In the genomic region with DNA sequence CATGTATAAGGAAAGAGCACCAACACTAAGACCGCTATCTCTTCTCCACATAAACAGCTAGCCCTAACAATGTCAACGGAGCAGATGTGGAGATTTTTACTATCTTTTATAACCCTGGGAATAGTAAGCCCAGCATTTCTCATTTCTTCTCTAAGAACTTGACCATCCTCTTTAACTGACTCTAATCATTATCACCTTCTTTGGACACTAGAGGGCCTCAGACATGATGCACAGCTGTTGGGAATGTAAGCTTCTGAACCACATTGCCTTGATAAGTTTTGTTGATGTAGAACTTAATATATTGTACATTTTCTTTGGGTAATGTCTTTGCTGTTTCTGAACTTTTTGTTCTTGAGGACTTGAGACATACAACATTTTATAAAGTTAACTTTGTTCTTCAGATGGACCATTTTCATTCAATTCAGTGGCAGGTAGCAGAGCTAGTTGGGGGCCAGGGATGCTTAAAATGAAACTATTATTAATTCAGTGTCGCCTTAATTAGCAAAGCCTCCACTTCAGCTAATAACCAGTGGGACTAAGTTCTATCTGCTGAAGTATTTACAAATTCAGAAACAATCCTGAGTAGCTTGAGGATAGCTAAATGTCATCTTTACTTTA, we compare ENCODE assay signal across 9 cellular contexts. TPM values are rescaled to one million over a fixed set of nuclear protein-coding genes. Genes with fewer than 3 reads are reported as not detected.
DNase-seq lines count a peak whose midpoint lies in the region; ATAC-seq lines count a peak whose summit lies in the region.
"Had no signal": no experiment of that assay in that cellular context is flagged by ENCODE, and none has a peak within 500 bp of the region (broad histone marks: within the 10 kb centered on the region; RNA-seq: fewer than 3 reads in every experiment).

No MANE protein-coding gene starts in this region.

- H3K27me3 ChIP-seq in right cardiac atrium (ENCODE audit: control insufficient read depth, insufficient read depth): no peaks in the 10 kb centered on the region

- POLR2A ChIA-PET in activated naive CD8-positive, alpha-beta T cell treated with anti-CD3 and anti-CD28 coated beads, Interleukin-2, amount 10 ng/mL, durations not matched to agents 7 days and 5 days (lab: Charles Lee): interaction anchor here (1.0 to 1.3 kb wide), 3 partner anchors 10 to 24 kb away, joined by 3 to 9 read pairs (median 3); a partner anchor contains a TSS

- no peaks in the 10 kb centered on the region for H3K4me1 ChIP-seq in right cardiac atrium (ENCODE audit: control insufficient read depth, insufficient read depth, low read length)

- intact Hi-C loops in right cardiac atrium (cut with DNase I): no loop called here

- H3K4me3 Mint-ChIP-seq in activated naive CD8-positive, alpha-beta T cell treated with anti-CD3 and anti-CD28 coated beads, Interleukin-2, amount 10 ng/mL, durations not matched to agents 7 days and 5 days: no peak overlapping the region
- H3K4me3 Mint-ChIP-seq in stimulated activated naive B cell treated with anti-CD40 and anti-IgM and Interleukin-4, amounts not matched to agents 10 μg/mL and 1 μg/mL and 100 μg/mL, for 72 hours: no peak overlapping the region

- H3K27ac ChIP-seq in right cardiac atrium (ENCODE audit: low read length): no peak overlapping the region

- no peak overlapping the region for H3K27ac Mint-ChIP-seq in activated naive CD8-positive, alpha-beta T cell treated with anti-CD3 and anti-CD28 coated beads, Interleukin-2, amount 10 ng/mL, durations not matched to agents 7 days and 5 days
- H3K27ac Mint-ChIP-seq in stimulated activated naive B cell treated with anti-CD40 and anti-IgM and Interleukin-4, amounts not matched to agents 10 μg/mL and 1 μg/mL and 100 μg/mL, for 72 hours: no peak overlapping the region

- no peaks in the 10 kb centered on the region for H3K9me3 Mint-ChIP-seq in activated naive CD8-positive, alpha-beta T cell treated with anti-CD3 and anti-CD28 coated beads, Interleukin-2, amount 10 ng/mL, durations not matched to agents 7 days and 5 days
- H3K9me3 Mint-ChIP-seq in stimulated activated naive B cell treated with anti-CD40 and anti-IgM and Interleukin-4, amounts not matched to agents 10 μg/mL and 1 μg/mL and 100 μg/mL, for 72 hours: no peaks in the 10 kb centered on the region

- H3K4me1 Mint-ChIP-seq in activated naive CD8-positive, alpha-beta T cell treated with anti-CD3 and anti-CD28 coated beads, Interleukin-2, amount 10 ng/mL, durations not matched to agents 7 days and 5 days: peaks cover 18% of the 10 kb centered on the region
- peaks cover 9 to 16% of the 10 kb centered on the region in 2 donors for H3K4me1 Mint-ChIP-seq in stimulated activated naive B cell treated with anti-CD40 and anti-IgM and Interleukin-4, amounts not matched to agents 10 μg/mL and 1 μg/mL and 100 μg/mL, for 72 hours

- no peaks in the 10 kb centered on the region for H3K27me3 Mint-ChIP-seq in activated naive CD8-positive, alpha-beta T cell treated with anti-CD3 and anti-CD28 coated beads, Interleukin-2, amount 10 ng/mL, durations not matched to agents 7 days and 5 days
- no peaks in the 10 kb centered on the region for H3K27me3 Mint-ChIP-seq in stimulated activated naive B cell treated with anti-CD40 and anti-IgM and Interleukin-4, amounts not matched to agents 10 μg/mL and 1 μg/mL and 100 μg/mL, for 72 hours

- ATAC-seq in GM18868 (IDR thresholded peaks at IDR 0.05; ENCODE audit: unreplicated experiment) (peak; percentile 95), HG03039 (IDR thresholded peaks at IDR 0.05; ENCODE audit: unreplicated experiment) (peak; percentile 77), right cardiac atrium (peak; percentile 81 to 84)
- ATAC-seq in activated naive CD8-positive, alpha-beta T cell treated with anti-CD3 and anti-CD28 coated beads, Interleukin-2, amount 10 ng/mL, durations not matched to agents 7 days and 5 days (ENCODE audit: low read depth): peak; percentile 81
- peak; percentile 75 to 86 for ATAC-seq in stimulated activated naive B cell treated with anti-CD40 and anti-IgM and Interleukin-4, amounts not matched to agents 10 μg/mL and 1 μg/mL and 100 μg/mL, for 72 hours (replicated peaks)

- peaks cover 35% of the 10 kb centered on the region for H3K36me3 Mint-ChIP-seq in activated naive CD8-positive, alpha-beta T cell treated with anti-CD3 and anti-CD28 coated beads, Interleukin-2, amount 10 ng/mL, durations not matched to agents 7 days and 5 days
- H3K36me3 Mint-ChIP-seq in stimulated activated naive B cell treated with anti-CD40 and anti-IgM and Interleukin-4, amounts not matched to agents 10 μg/mL and 1 μg/mL and 100 μg/mL, for 72 hours: peaks cover 27 to 55% of the 10 kb centered on the region in 2 donors

- DNase-seq in CD1c-positive myeloid dendritic cell (ENCODE audit: extremely low spot score): peak; percentile 47
- peak; percentile 34 for DNase-seq in NCI-H2081 treated with DMSO at 0.1 percent for 48 hours (lab: John Stamatoyannopoulos, UW)
- no peak for DNase-seq in activated naive CD8-positive, alpha-beta T cell treated with anti-CD3 and anti-CD28 coated beads, Interleukin-2, amount 10 ng/mL, durations not matched to agents 7 days and 5 days
- DNase-seq in right cardiac atrium: no peak
- no peak for DNase-seq in stimulated activated naive B cell treated with anti-CD40 and anti-IgM and Interleukin-4, amounts not matched to agents 10 μg/mL and 1 μg/mL and 100 μg/mL, for 72 hours
- no peak for DNase-seq in COLO668 (lab: John Stamatoyannopoulos, UW; ENCODE audit: unreplicated experiment)

- WGBS in right cardiac atrium: 53% methylated on average over 3 of the region's 3 CpGs

- H3K9me3 ChIP-seq in right cardiac atrium (ENCODE audit: control insufficient read depth, low read length): no peaks in the 10 kb centered on the region

- H3K4me3 ChIP-seq in right cardiac atrium (ENCODE audit: low read length): no peak overlapping the region

RNA-seq across cellular contexts. Expression of a gene that starts 9.6 kb away (rescaled TPM):
- not detected for total RNA-seq in activated naive CD8-positive, alpha-beta T cell treated with anti-CD3 and anti-CD28 coated beads, Interleukin-2, amount 10 ng/mL, durations not matched to agents 7 days and 5 days
- total RNA-seq in right cardiac atrium: under 1 TPM in 3 of 4 donors, not detected in 1; 0.28 to 0.74 (median 0.53) TPM
- 0.52 TPM for polyA plus RNA-seq in right cardiac atrium

RNA-seq across cellular contexts. Expression of a gene that starts 10.3 kb away (rescaled TPM):
- 10 to 100 TPM; 39.4 to 40.4 TPM for total RNA-seq in activated naive CD8-positive, alpha-beta T cell treated with anti-CD3 and anti-CD28 coated beads, Interleukin-2, amount 10 ng/mL, durations not matched to agents 7 days and 5 days
- 10 to 100 TPM; 26.3 to 39.0 (median 31.1) TPM for total RNA-seq in right cardiac atrium
- polyA plus RNA-seq in right cardiac atrium: 23.5 TPM

RNA-seq across cellular contexts. Expression of a gene that starts 45.4 kb away (rescaled TPM):
- not detected for total RNA-seq in activated naive CD8-positive, alpha-beta T cell treated with anti-CD3 and anti-CD28 coated beads, Interleukin-2, amount 10 ng/mL, durations not matched to agents 7 days and 5 days
- total RNA-seq in right cardiac atrium: not detected
- not detected for polyA plus RNA-seq in right cardiac atrium
- total RNA-seq: skeletal muscle tissue had no signal

Comparison
In these comparisons a context has a peak if more than half of its experiments do, and no peak if none do; other contexts are left out.
1. DNase-seq: peak in CD1c-positive myeloid dendritic cell (single experiment) and NCI-H2081 treated with DMSO at 0.1 percent for 48 hours (single experiment); none in activated naive CD8-positive, alpha-beta T cell treated with anti-CD3 and anti-CD28 coated beads, Interleukin-2, amount 10 ng/mL, durations not matched to agents 7 days and 5 days (single experiment), right cardiac atrium (0 of 3), stimulated activated naive B cell treated with anti-CD40 and anti-IgM and Interleukin-4, amounts not matched to agents 10 μg/mL and 1 μg/mL and 100 μg/mL, for 72 hours (single experiment) and COLO668 (single experiment).
2. Peak in every context shown above with its lines, with median percentiles within 50 percentile points of each other: ATAC-seq.